8 cellular contexts compared by ENCODE assay signal in the genomic region with DNA sequence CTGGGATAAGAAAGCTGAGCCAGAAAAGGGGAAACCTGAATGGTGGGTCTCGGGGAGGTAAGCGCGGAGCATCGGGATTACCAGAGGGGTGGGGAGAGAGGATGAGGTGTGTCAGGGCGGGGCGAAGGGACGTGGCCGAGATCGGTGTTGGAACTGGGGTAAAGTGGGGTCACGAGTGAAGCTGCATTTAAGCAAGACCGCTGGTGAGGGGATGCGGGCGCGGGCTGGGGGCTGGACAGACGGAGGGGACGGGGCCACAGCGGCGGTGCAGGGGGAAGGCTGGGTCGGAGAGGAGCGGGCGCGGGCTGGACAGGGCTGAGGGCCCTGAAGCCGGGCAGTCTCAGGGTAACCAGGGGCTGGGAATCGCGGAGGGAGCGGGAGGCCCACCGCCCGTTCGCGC. TPM values are rescaled to one million over a fixed set of nuclear protein-coding genes. Genes with fewer than 3 reads are reported as not detected.
DNase-seq lines count a peak whose midpoint lies in the region; ATAC-seq and TF ChIP-seq lines count a peak whose summit lies in the region.
"Not testable (repeated sequence)": the region's sequence is repeated elsewhere in the genome, so short reads cannot be mapped to it uniquely, and the experiment has no call there.

No MANE protein-coding gene starts in this region.

- not testable (repeated sequence) for H4K20me1 ChIP-seq in neural progenitor cell (ENCODE audit: low read depth)

- TF ChIP-seq POLR2A in upper lobe of left lung (IDR thresholded peaks at IDR 0.05) = not testable (repeated sequence)

- H3K4me1 Mint-ChIP-seq in neural progenitor cell = peaks cover 11% of the 10 kb centered on the region

- TF ChIP-seq EP300 in upper lobe of left lung (IDR thresholded peaks at IDR 0.05) = not testable (repeated sequence)

- not testable (repeated sequence) for H3K27ac Mint-ChIP-seq in neural progenitor cell

- peak overlapping the region; percentile 52 for H2AFZ ChIP-seq in neural progenitor cell (replicated peaks)

- peak overlapping the region; percentile 48 for H3K9ac ChIP-seq in HUES6 (ENCODE audit: low read length)
- H3K9ac ChIP-seq in neural progenitor cell = not testable (repeated sequence)

- not testable (repeated sequence) for H3K79me2 ChIP-seq in neural progenitor cell (ENCODE audit: low read depth)

- H3K4me3 Mint-ChIP-seq in neural progenitor cell = peak overlapping the region; percentile 86

- H3K27ac ChIP-seq in HUES6 (ENCODE audit: low read depth, low read length); iPS DF 6.9 (ENCODE audit: low read length); neural progenitor cell: not testable (repeated sequence)
- H3K27ac ChIP-seq in upper lobe of left lung = peak overlapping the region; percentile 90 to 98 (median 94)

- ATAC-seq in activated CD4-positive, CD25-positive, alpha-beta regulatory T cell treated with anti-CD3 and anti-CD28 coated beads, Interleukin-2, amount 50 U/mL, for 24 hours = peak; percentile 6 to 8
- peak; percentile 45 to 57 for ATAC-seq in upper lobe of left lung (ENCODE audit: low FRiP score in 2 of 2)

- not testable (repeated sequence) for H3K27me3 ChIP-seq in H7 (ENCODE audit: control insufficient read depth, insufficient read depth, low read length); HUES6 (ENCODE audit: control insufficient read depth, insufficient read depth, low read length); iPS DF 6.9 (ENCODE audit: control insufficient read depth, insufficient read depth, low read length); neural progenitor cell; upper lobe of left lung

- TF ChIP-seq CTCF in GM12865 (IDR thresholded peaks at IDR 0.05; ENCODE audit: insufficient read depth, low read depth, low read length, missing control alignments); choroid plexus epithelial cell (conservative IDR thresholded peaks at IDR 0.05; ENCODE audit: low read depth, low read length); neural progenitor cell (IDR thresholded peaks at IDR 0.05); upper lobe of left lung (IDR thresholded peaks at IDR 0.05): not testable (repeated sequence)

- DNase-seq in GM12865 (ENCODE audit: low read depth) (peak; percentile 15), H7 (peak; percentile 36), choroid plexus epithelial cell (ENCODE audit: low read depth) (peak; percentile 25), neural progenitor cell (ENCODE audit: low spot score) (peak; percentile 4), upper lobe of left lung (peak in 1 of 2 donors; percentile 54)
- not testable (repeated sequence) for DNase-seq in iPS DF 6.9 (ENCODE audit: low read depth, low spot score)

- not testable (repeated sequence) for H3K9me3 Mint-ChIP-seq in neural progenitor cell

- not testable (repeated sequence) for H3K36me3 ChIP-seq in H7 (replicated peaks; ENCODE audit: control insufficient read depth, insufficient read depth, low read length); HUES6 (ENCODE audit: control insufficient read depth, insufficient read depth, low read length); iPS DF 6.9 (ENCODE audit: control insufficient read depth, insufficient read depth, low read length); neural progenitor cell; upper lobe of left lung

- not testable (repeated sequence) for H3K9me3 ChIP-seq in HUES6 (ENCODE audit: control insufficient read depth, insufficient read depth, low read depth, low read length); iPS DF 6.9 (ENCODE audit: control insufficient read depth, insufficient read depth, low read length); neural progenitor cell (ENCODE audit: low read depth); upper lobe of left lung

- not testable (repeated sequence) for H3K27me3 Mint-ChIP-seq in neural progenitor cell (ENCODE audit: insufficient read depth, low read depth)

- not testable (repeated sequence) for H3K4me1 ChIP-seq in HUES6 (ENCODE audit: control insufficient read depth, insufficient read depth, low read length); iPS DF 6.9 (ENCODE audit: control insufficient read depth, insufficient read depth, low read length); neural progenitor cell
- peaks cover 20 to 32% (median 28%) of the 10 kb centered on the region in 4 donors for H3K4me1 ChIP-seq in upper lobe of left lung

- H3F3A ChIP-seq in neural progenitor cell (ENCODE audit: low read depth) = not testable (repeated sequence)

- H3K4me2 ChIP-seq in neural progenitor cell = peak overlapping the region; percentile 86

- WGBS in iPS DF 6.9 (ENCODE audit: insufficient coverage, insufficient read length) = no CpG with 5 or more reads among the region's 30 CpGs
- 0 to 1% methylated on average over 10 to 23 of the region's 30 CpGs for WGBS in upper lobe of left lung, 2 donors

- not testable (repeated sequence) for H3K36me3 Mint-ChIP-seq in neural progenitor cell

- H3K4me3 ChIP-seq in GM12865 (ENCODE audit: low read depth, low read length) (peak overlapping the region; percentile 69), H7 (ENCODE audit: insufficient read depth, low read depth, low read length) (peak overlapping the region; percentile 52), HUES6 (ENCODE audit: low read depth, low read length) (peak overlapping the region; percentile 72), choroid plexus epithelial cell (ENCODE audit: low read depth, low read length) (peak overlapping the region; percentile 64), iPS DF 6.9 (ENCODE audit: low read length) (peak overlapping the region; percentile 83; the same call in 1 of the 2 replicates), neural progenitor cell (peak overlapping the region; percentile 83), upper lobe of left lung (peak overlapping the region; percentile 47 to 74 (median 71))

RNA-seq across cellular contexts. Expression of a gene that starts 0.3 kb away (rescaled TPM):
- total RNA-seq in H7 (2014; rRNA removed; shearing (Covaris generic)) = 5.0 and 5.8 TPM in 2 replicates
- total RNA-seq in neural progenitor cell (ENCODE audit: low replicate concordance) = 6.2 and 7.0 TPM in 2 replicates
- total RNA-seq in upper lobe of left lung = 100 to 1,000 TPM in 2 of 6 donors, 10 to 100 TPM in 4; 52.1 to 229 (median 72.0) TPM

RNA-seq across cellular contexts. Expression of a gene that starts 57.5 kb away (rescaled TPM):
- 4.5 and 5.4 TPM in 2 replicates for total RNA-seq in H7 (2014; rRNA removed; shearing (Covaris generic))
- 1.0 and 3.0 TPM in 2 replicates for total RNA-seq in neural progenitor cell (ENCODE audit: low replicate concordance)
- 100 to 1,000 TPM in 1 of 6 donors, 10 to 100 TPM in 5; 46.1 to 243 (median 81.4) TPM for total RNA-seq in upper lobe of left lung
